ENCODE assay signal across 1 cellular context in the genomic region with DNA sequence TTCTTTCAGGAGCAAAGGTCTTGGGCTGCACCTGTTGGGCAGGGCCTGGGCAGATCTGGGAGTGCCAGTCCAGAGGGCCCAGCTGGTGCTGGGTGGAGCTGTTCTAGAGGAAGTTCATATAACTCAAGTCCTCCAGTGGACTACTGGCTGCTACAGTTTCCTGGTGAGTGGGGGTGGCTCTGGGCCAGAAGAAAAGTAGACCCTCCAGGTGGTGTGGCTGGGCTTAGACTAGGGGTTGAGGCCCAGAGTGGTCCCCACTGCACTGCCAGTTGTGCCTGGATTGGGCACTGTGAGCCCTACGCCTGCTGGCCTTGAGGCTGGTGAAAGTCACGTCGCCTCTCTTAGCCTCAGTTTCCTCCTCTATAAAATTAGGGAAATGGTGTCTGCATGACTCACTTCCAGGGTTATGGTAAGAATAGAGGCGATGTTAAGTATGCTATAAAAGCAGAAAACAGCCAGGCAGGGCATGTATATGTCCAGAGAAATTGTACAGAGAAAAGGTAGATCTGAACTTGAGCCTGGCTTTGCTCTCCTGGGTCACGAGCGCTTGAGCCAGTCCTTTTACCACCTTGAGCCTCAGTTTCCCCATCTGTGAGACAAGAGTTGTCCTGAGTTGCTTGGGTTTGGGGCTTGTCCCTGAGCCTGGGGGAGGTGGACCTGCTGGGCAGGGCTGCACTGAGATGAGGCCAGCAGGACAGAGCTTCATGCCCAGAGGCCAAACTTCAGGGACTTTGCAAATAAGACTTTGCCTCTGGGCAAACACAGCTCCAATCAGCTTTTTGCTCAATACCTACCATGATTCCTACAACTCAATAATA.
TF ChIP-seq lines count a peak whose summit lies in the region.

No MANE protein-coding gene starts in this region.

TF ChIP-seq in IMR-90, 13 proteins besides CTCF, POLR2A, EP300 and RAD21:
- TF ChIP-seq MXI1 (IDR thresholded peaks at IDR 0.05; ENCODE audit: borderline replicate concordance, low read depth, low read length) (no peak), RFX5 (IDR thresholded peaks at IDR 0.05; ENCODE audit: low read depth, low read length) (no peak), FOS (IDR thresholded peaks at IDR 0.05; ENCODE audit: low read depth, low read length) (no peak), NFE2L2 (IDR thresholded peaks at IDR 0.05; ENCODE audit: low read depth, low read length) (no peak), SMC3 (IDR thresholded peaks at IDR 0.05; ENCODE audit: low read depth, low read length) (no peak)
